ENCODE assay signal across 3 cellular contexts in the genomic region with DNA sequence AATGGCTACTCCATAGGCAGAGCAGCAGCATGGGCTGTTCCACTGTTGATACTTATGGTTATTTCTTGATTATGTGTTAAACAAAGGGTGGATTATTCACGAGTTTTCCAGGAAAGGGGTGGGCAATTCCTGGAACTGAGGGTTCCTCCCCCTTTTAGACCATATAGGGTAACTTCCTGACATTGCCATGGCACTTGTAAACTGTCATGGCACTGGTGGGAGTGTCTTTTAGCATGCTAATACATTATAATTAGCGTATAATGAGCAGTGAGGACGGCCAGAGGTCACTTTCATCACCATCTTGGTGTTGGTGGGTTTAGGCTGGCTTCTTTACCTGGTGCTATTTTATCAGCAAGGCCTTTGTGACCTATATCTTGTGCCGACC. TPM values are rescaled to one million over a fixed set of nuclear protein-coding genes. Genes with fewer than 3 reads are reported as not detected.
"Had no signal": no experiment of that assay in that cellular context is flagged by ENCODE, and none has a peak within 500 bp of the region (broad histone marks: within the 10 kb centered on the region; RNA-seq: fewer than 3 reads in every experiment).

No MANE protein-coding gene starts in this region.

RNA-seq across cellular contexts. Expression of gene ENTREP1, which starts 18.0 kb away (rescaled TPM):
- total RNA-seq: fibroblast of villous mesenchyme; mononuclear cell; naive thymus-derived CD8-positive, alpha-beta T cell had no signal
- polyA plus RNA-seq: naive thymus-derived CD8-positive, alpha-beta T cell had no signal
